Comparison of ENCODE assay signal across 13 cellular contexts in genomic region chr2:24009367-24009679, GRCh38. TPM values are rescaled to one million over a fixed set of nuclear protein-coding genes. Genes with fewer than 3 reads are reported as not detected.
A peak's percentile ranks its signal among the peaks of the same experiment; 100 is the strongest.
DNase-seq lines count a peak whose midpoint lies in the region; ATAC-seq and TF ChIP-seq lines count a peak whose summit lies in the region.
"Had no signal": no experiment of that assay in that cellular context is flagged by ENCODE, and none has a peak within 500 bp of the region (broad histone marks: within the 10 kb centered on the region; RNA-seq: fewer than 3 reads in every experiment).

No MANE protein-coding gene starts in this region.

- no peak overlapping the region for H3K56ac ChIP-seq in H9 (ENCODE audit: insufficient read length, low read depth, low read length)

- no peak overlapping the region for H3K4ac ChIP-seq in H9 (ENCODE audit: low read depth, low read length)

- H3K9me3 ChIP-seq in H9 (ENCODE audit: control insufficient read depth, low read depth, low read length), result no peaks in the 10 kb centered on the region
- no peaks in the 10 kb centered on the region for H3K9me3 ChIP-seq in colonic mucosa
- no peaks in the 10 kb centered on the region for H3K9me3 ChIP-seq in iPS-20b (ENCODE audit: insufficient read depth, low read depth, low read length)
- H3K9me3 ChIP-seq in skeletal muscle satellite cell (replicated peaks; ENCODE audit: low read length), result no peaks in the 10 kb centered on the region
- no peaks in the 10 kb centered on the region for H3K9me3 ChIP-seq in MM.1S (replicated peaks; ENCODE audit: insufficient read depth, low read length)

- no peaks in the 10 kb centered on the region; a peak in 1 of 7 replicates for H3K36me3 Mint-ChIP-seq in H9 (ENCODE audit: insufficient read depth in 1 of 3, low read depth in 3 of 3)
- H3K36me3 Mint-ChIP-seq: CD8-positive, alpha-beta T cell had no signal

- H2BK12ac ChIP-seq in H9 (ENCODE audit: insufficient read length, low read depth, low read length), result no peak overlapping the region

- H4K20me1 ChIP-seq in H9 (ENCODE audit: control insufficient read depth, insufficient read depth, insufficient read length) (no peaks in the 10 kb centered on the region), MM.1S (ENCODE audit: insufficient read depth, low read length) (no peaks in the 10 kb centered on the region)

- H4K8ac ChIP-seq in H9 (replicated peaks; ENCODE audit: insufficient read length, low read depth, low read length), result no peak overlapping the region

- ATAC-seq in SK-N-SH treated with all-trans-retinoic acid at 6 μM for 48 hours, result no peak
- ATAC-seq: CD8-positive, alpha-beta T cell; HCT116 had no signal

- DNase-seq in H9, result no peak
- no peak for DNase-seq in colonic mucosa
- DNase-seq in MM.1S, result no peak
- DNase-seq in lower leg skin (ENCODE audit: low spot score in 2 of 2), result no peak
- no peak for DNase-seq in NCI-H774 (lab: John Stamatoyannopoulos, UW)
- DNase-seq: activated CD8-positive, alpha-beta memory T cell treated with anti-CD3 and anti-CD28 coated beads, Interleukin-2, amount 50 U/mL, for 4 hours; CD8-positive, alpha-beta T cell; WERI-Rb-1 had no signal

- no CpG with 5 or more reads among the region's 9 CpGs for WGBS in H9 (ENCODE audit: extremely low coverage, insufficient read length, low lambda C conversion rate)
- WGBS in lower leg skin, 2 donors, result 73 to 80% methylated on average over 8 to 9 of the region's 9 CpGs

- H3K9ac ChIP-seq in H9 (ENCODE audit: extremely low read depth, insufficient read length, low read length) (no peak overlapping the region), colonic mucosa (ENCODE audit: low read depth in 2 of 2, low read length in 2 of 2) (no peak overlapping the region), iPS-20b (ENCODE audit: low read depth, low read length) (peak overlapping the region; percentile 73; the same call in 1 of the 2 replicates), skeletal muscle satellite cell (ENCODE audit: low read depth, low read length) (peak overlapping the region; percentile 79), MM.1S (ENCODE audit: low read length) (no peak overlapping the region)

- H3T11ph ChIP-seq in H9 (ENCODE audit: low read length), result no peak overlapping the region

- H3K36me3 ChIP-seq in colonic mucosa (no peaks in the 10 kb centered on the region), iPS-20b (ENCODE audit: insufficient read depth, low read depth, low read length) (no peaks in the 10 kb centered on the region), skeletal muscle satellite cell (ENCODE audit: insufficient read depth, low read length) (no peaks in the 10 kb centered on the region), MM.1S (replicated peaks; ENCODE audit: insufficient read depth, low read length) (no peaks in the 10 kb centered on the region)
- H3K36me3 ChIP-seq: WERI-Rb-1 had no signal

- H3K23ac ChIP-seq in H9 (ENCODE audit: insufficient read length, low read depth, low read length), result no peak overlapping the region

- H3K18ac ChIP-seq in H9 (ENCODE audit: insufficient read length, low read depth, low read length), result no peak overlapping the region

- peak overlapping the region; percentile 43 for H3K4me3 ChIP-seq in colonic mucosa
- H3K4me3 ChIP-seq in iPS-20b (ENCODE audit: low read length), result peak overlapping the region; percentile 67; the same call in 1 of the 2 replicates
- H3K4me3 ChIP-seq in skeletal muscle satellite cell (ENCODE audit: low read length), result peak overlapping the region; percentile 73
- no peak overlapping the region for H3K4me3 ChIP-seq in MM.1S (ENCODE audit: low read length)
- no peak overlapping the region for H3K4me3 ChIP-seq in lower leg skin (ENCODE audit: low read depth, poor library complexity, severe bottlenecking)

- no peak overlapping the region for H2BK15ac ChIP-seq in H9 (ENCODE audit: low read depth, low read length)

- peak overlapping the region in 1 of 3 experiments; percentile 85; a peak in 1 of 7 replicates for H3K27ac Mint-ChIP-seq in H9
- H3K27ac Mint-ChIP-seq: CD8-positive, alpha-beta T cell; stimulated activated naive CD8-positive, alpha-beta T cell treated with anti-CD3 and anti-CD28 coated beads, Interleukin-15, Interleukin-2, amounts not matched to agents 100 ng/mL and 50 ng/mL, for 24 hours had no signal

- intact Hi-C loops in colonic mucosa (cut with DNase I), result no loop called here
- intact Hi-C loops in lower leg skin (cut with DNase I; ENCODE audit: low total_unique reads), result no loop called here

- H4K5ac ChIP-seq in H9 (ENCODE audit: insufficient read length, low read depth, low read length), result no peak overlapping the region

- no peak overlapping the region for H2AK5ac ChIP-seq in H9 (ENCODE audit: insufficient read length, low read length)

- no peak overlapping the region for H2BK120ac ChIP-seq in H9 (ENCODE audit: low read depth, low read length, poor library complexity, severe bottlenecking)

- no peak overlapping the region for H4K91ac ChIP-seq in H9 (ENCODE audit: insufficient read length, low read depth, low read length)

- no peak overlapping the region for H3K27ac ChIP-seq in H9 (ENCODE audit: insufficient read length, low read depth, low read length)
- H3K27ac ChIP-seq in colonic mucosa, result no peak overlapping the region
- H3K27ac ChIP-seq in iPS-20b (ENCODE audit: low read length), result no peak overlapping the region
- no peak overlapping the region for H3K27ac ChIP-seq in MM.1S (ENCODE audit: low read length)
- H3K27ac ChIP-seq: WERI-Rb-1 had no signal

- peaks cover 15% of the 10 kb centered on the region for H3K27me3 Mint-ChIP-seq in H9 (ENCODE audit: low read depth)

- no peaks in the 10 kb centered on the region for H3F3A ChIP-seq in MM.1S (ENCODE audit: insufficient read depth, low read length)

- H2AFZ ChIP-seq in H9 (ENCODE audit: low read length) (no peak overlapping the region), MM.1S (ENCODE audit: low read length) (no peak overlapping the region)

- H3K9me3 Mint-ChIP-seq in H9, result no peaks in the 10 kb centered on the region
- H3K9me3 Mint-ChIP-seq: CD8-positive, alpha-beta T cell; stimulated activated naive CD8-positive, alpha-beta T cell treated with anti-CD3 and anti-CD28 coated beads, Interleukin-15, Interleukin-2, amounts not matched to agents 100 ng/mL and 50 ng/mL, for 24 hours had no signal

- no peaks in the 10 kb centered on the region; the same call in 1 of the 2 replicates for H3K27me3 ChIP-seq in H9 (ENCODE audit: insufficient read depth, low read length)
- H3K27me3 ChIP-seq in colonic mucosa, result peaks cover 25% of the 10 kb centered on the region
- H3K27me3 ChIP-seq in iPS-20b (ENCODE audit: insufficient read depth, low read length), result peaks cover 30% of the 10 kb centered on the region
- no peaks in the 10 kb centered on the region for H3K27me3 ChIP-seq in skeletal muscle satellite cell (ENCODE audit: control insufficient read depth, insufficient read depth, low read length)
- no peaks in the 10 kb centered on the region for H3K27me3 ChIP-seq in MM.1S (replicated peaks; ENCODE audit: insufficient read depth, low read length)

- no peak for TF ChIP-seq POLR2A in lower leg skin (IDR thresholded peaks at IDR 0.05)

- no peaks in the 10 kb centered on the region for H3K9me2 ChIP-seq in MM.1S (replicated peaks; ENCODE audit: insufficient read depth, low read length)

- H3K4me1 Mint-ChIP-seq in H9, result peaks cover 20 to 21% of the 10 kb centered on the region in 2 experiments

- peak overlapping the region; percentile 95; the same call in 1 of the 2 replicates for H3K14ac ChIP-seq in H9 (ENCODE audit: insufficient read depth, low read length)

- H3K4me3 Mint-ChIP-seq in H9, result peak overlapping the region; percentile 60 to 62; a peak in 4 of 5 replicates
- H3K4me3 Mint-ChIP-seq: CD8-positive, alpha-beta T cell; stimulated activated naive CD8-positive, alpha-beta T cell treated with anti-CD3 and anti-CD28 coated beads, Interleukin-15, Interleukin-2, amounts not matched to agents 100 ng/mL and 50 ng/mL, for 24 hours had no signal

- no peaks in the 10 kb centered on the region for H3K79me1 ChIP-seq in H9 (ENCODE audit: insufficient read depth, low read depth, low read length, poor library complexity, severe bottlenecking)

- H3K4me1 ChIP-seq in H9 (ENCODE audit: insufficient read depth, low read length) (no peaks in the 10 kb centered on the region; the same call in 1 of the 2 replicates), colonic mucosa (no peaks in the 10 kb centered on the region), iPS-20b (ENCODE audit: insufficient read depth, low read length) (no peaks in the 10 kb centered on the region), skeletal muscle satellite cell (ENCODE audit: control insufficient read depth, insufficient read depth, low read length) (peaks cover 18% of the 10 kb centered on the region), MM.1S (ENCODE audit: low read length) (no peaks in the 10 kb centered on the region)

- H2BK20ac ChIP-seq in H9 (ENCODE audit: low read depth, low read length, poor library complexity, severe bottlenecking), result no peak overlapping the region

- H3K79me2 ChIP-seq in H9 (ENCODE audit: insufficient read depth, low read length), result no peaks in the 10 kb centered on the region
- no peaks in the 10 kb centered on the region for H3K79me2 ChIP-seq in MM.1S (ENCODE audit: low read length)

- no peaks in the 10 kb centered on the region for H3K23me2 ChIP-seq in H9 (ENCODE audit: insufficient read length, low read depth, low read length, poor library complexity, severe bottlenecking)

- TF ChIP-seq CTCF in H9 (conservative IDR thresholded peaks at IDR 0.05) (no peak), colonic mucosa (IDR thresholded peaks at IDR 0.05) (no peak), MM.1S (IDR thresholded peaks at IDR 0.05; ENCODE audit: low read length) (no peak), lower leg skin (IDR thresholded peaks at IDR 0.05) (no peak)

- H3K4me2 ChIP-seq in H9 (ENCODE audit: insufficient read depth, insufficient read length, low read length) (peak overlapping the region; percentile 45), skeletal muscle satellite cell (ENCODE audit: low read length) (peak overlapping the region; percentile 94), MM.1S (ENCODE audit: low read depth, low read length) (no peak overlapping the region)

- no peak overlapping the region for H2BK5ac ChIP-seq in H9 (ENCODE audit: insufficient read length, low read length)

TF ChIP-seq in SK-N-SH treated with all-trans-retinoic acid at 6 μM for 48 hours, 23 proteins besides CTCF, POLR2A, EP300 and RAD21 (continues in another document):
- no peak for TF ChIP-seq SNAI2 (CRISPR knock-in tag; IDR thresholded peaks at IDR 0.05)
- no peak for TF ChIP-seq ZFP30 (CRISPR knock-in tag; IDR thresholded peaks at IDR 0.05)
- no peak for TF ChIP-seq BACH2 (CRISPR knock-in tag; IDR thresholded peaks at IDR 0.05; ENCODE audit: borderline replicate concordance)

RNA-seq across cellular contexts. Expression of gene MFSD2B, which starts 0.6 kb away (rescaled TPM):
- total RNA-seq in H9 (2021) (0.42 and 1.3 TPM in 2 replicates), colonic mucosa (under 1 TPM in 1 of 2 donors, not detected in 1; 0.20 TPM), lower leg skin (under 1 TPM in 1 of 4 donors, not detected in 3; 0.34 TPM)
- 1.5 TPM in 1 of 2 replicates, not detected in the other for total RNA-seq in skeletal muscle satellite cell (2012; rRNA removed)

RNA-seq across cellular contexts. Expression of gene WDCP, which starts 37.9 kb away (rescaled TPM):
- total RNA-seq in H9 (2021) (36.9 and 40.0 TPM in 2 replicates), colonic mucosa (1 to 10 TPM; 4.5 to 6.8 TPM), lower leg skin (1 to 10 TPM; 2.6 to 4.9 (median 3.8) TPM)
- 12.7 and 13.3 TPM in 2 replicates for total RNA-seq in skeletal muscle satellite cell (2012; rRNA removed)

RNA-seq across cellular contexts. Expression of gene FKBP1B, which starts 40.2 kb away (rescaled TPM):
- 59.7 and 61.6 TPM in 2 replicates for total RNA-seq in H9 (2021)
- 10 to 100 TPM in 1 of 2 donors, 1 to 10 TPM in 1; 8.0 to 11.8 TPM for total RNA-seq in colonic mucosa
- total RNA-seq in skeletal muscle satellite cell (2012; rRNA removed), result 9.6 and 10.9 TPM in 2 replicates
- total RNA-seq in lower leg skin, result 10 to 100 TPM in 2 of 4 donors, 1 to 10 TPM in 2; 7.2 to 11.8 (median 9.5) TPM

Comparison
In these comparisons a context has a peak if more than half of its experiments do, and no peak if none do; other contexts are left out.
1. H3K9ac ChIP-seq: peak in iPS-20b (single experiment) and skeletal muscle satellite cell (single experiment); none in H9 (single experiment), colonic mucosa (0 of 2) and MM.1S (single experiment).
2. H3K4me3 ChIP-seq: peak in colonic mucosa (single experiment), iPS-20b (single experiment) and skeletal muscle satellite cell (single experiment); none in MM.1S (single experiment) and lower leg skin (single experiment).